In the genomic region with DNA sequence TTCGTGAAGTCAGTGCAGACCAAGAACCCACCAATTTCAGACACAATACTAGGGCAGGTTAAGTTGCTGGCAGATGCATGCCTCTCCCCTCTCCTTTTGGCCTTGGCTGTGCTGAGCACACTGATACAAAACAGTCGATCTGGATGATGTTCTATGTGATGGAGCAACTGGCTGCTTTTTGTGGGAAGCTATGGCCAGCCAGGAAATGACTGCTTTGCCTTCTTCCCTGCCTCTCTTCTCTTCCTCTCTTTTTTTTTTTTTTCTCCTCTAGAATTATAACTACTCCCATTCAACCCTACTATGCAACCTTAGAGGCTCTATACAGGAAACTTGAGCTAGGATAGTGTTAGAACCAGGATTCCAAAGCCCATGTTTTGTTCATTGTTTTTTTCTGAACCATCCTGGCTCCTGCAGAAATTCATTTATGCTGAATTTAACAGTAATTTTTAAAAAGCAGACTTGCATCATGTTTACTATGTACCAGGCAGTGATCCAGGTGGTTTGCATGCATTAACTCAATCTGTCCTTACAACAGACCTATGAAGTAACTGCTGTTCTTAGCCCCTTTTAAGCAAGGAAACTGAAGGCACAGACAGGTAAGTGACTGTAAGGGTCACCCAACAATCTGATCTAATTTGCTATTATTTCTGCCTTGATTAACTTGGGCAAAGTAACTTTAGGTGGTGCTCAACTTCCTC, we compare ENCODE assay signal across 25 cellular contexts.
DNase-seq lines count a peak whose midpoint lies in the region; ATAC-seq, FAIRE-seq and TF ChIP-seq lines count a peak whose summit lies in the region.
"Had no signal": no experiment of that assay in that cellular context is flagged by ENCODE, and none has a peak within 500 bp of the region (broad histone marks: within the 10 kb centered on the region; RNA-seq: fewer than 3 reads in every experiment).

No MANE protein-coding gene starts in this region.

- H3K36me3 ChIP-seq in endothelial cell of umbilical vein (ENCODE audit: control insufficient read depth in 2 of 2, extremely low read depth in 1 of 2, insufficient read depth in 2 of 2, low read length in 2 of 2) (peaks cover 0 to 6% of the 10 kb centered on the region in 2 experiments), tibial artery (no peaks in the 10 kb centered on the region)
- H3K36me3 ChIP-seq: upper lobe of right lung had no signal

- H3K4me1 ChIP-seq in endothelial cell of umbilical vein (ENCODE audit: control insufficient read depth, extremely low read depth, insufficient read depth, low read length) (peaks cover 3% of the 10 kb centered on the region), right cardiac atrium (ENCODE audit: control insufficient read depth, insufficient read depth, low read length) (peaks cover 16% of the 10 kb centered on the region), tibial artery (peaks cover 0 to 65% (median 32%) of the 10 kb centered on the region in 4 donors)

- dilution Hi-C loops in endothelial cell of umbilical vein (cut with MboI; ENCODE audit: extremely low pct_ligation_motif_present, low sequenced_read_pairs), result no loop called here

- DNase-seq in activated naive CD4-positive, alpha-beta T cell treated with anti-CD3 and anti-CD28 coated beads, Interleukin-2, amount 10 ng/mL, durations not matched to agents 7 days and 5 days, result no peak
- no peak for DNase-seq in activated naive CD4-positive, alpha-beta T cell treated with anti-CD3 and anti-CD28 coated beads, Interleukin-2, amount 50 U/mL, for 16 hours
- no peak for DNase-seq in endothelial cell of umbilical vein (ENCODE audit: low read depth, low spot score)
- no peak for DNase-seq in right cardiac atrium
- no peak for DNase-seq in tibial artery
- DNase-seq in mesenteric fat pad (ENCODE audit: low spot score), result no peak
- DNase-seq in hepatic stellate cell (ENCODE audit: low spot score), result no peak
- DNase-seq: activated CD4-positive, alpha-beta T cell treated with anti-CD3 and anti-CD28 coated beads for 48 hours; activated gamma-delta T cell treated with Interleukin-2 at 50 U/mL for 16 hours; activated T-cell treated with anti-CD3 and anti-CD28 coated beads, Interleukin-2, amount 50 U/mL, for 24 hours; amniotic stem cell; CD4-positive, alpha-beta memory T cell; EL; foreskin fibroblast; GOT3; KBM-7; mucosa of descending colon; NCI-H510A treated with DMSO at 0.1 percent for 48 hours; small intestine; stimulated activated CD4-positive, alpha-beta T cell treated with anti-CD3 and anti-CD28 coated beads, Interleukin-2, amount 100 ng/mL, for 24 hours; T-helper 17 cell; upper lobe of right lung had no signal

- no peaks in the 10 kb centered on the region for H3K36me3 Mint-ChIP-seq in activated naive CD4-positive, alpha-beta T cell treated with anti-CD3 and anti-CD28 coated beads, Interleukin-2, amount 10 ng/mL, durations not matched to agents 7 days and 5 days
- H3K36me3 Mint-ChIP-seq: CD4-positive, alpha-beta memory T cell had no signal

- 43% methylated on average over 2 of the region's 2 CpGs for whole genome bisulfite sequencing in right cardiac atrium

- H4K20me1 ChIP-seq in endothelial cell of umbilical vein (replicated peaks; ENCODE audit: control insufficient read depth, extremely low read depth, insufficient read depth, low read length), result peaks cover 2% of the 10 kb centered on the region

- POLR2A ChIA-PET in endothelial cell of umbilical vein (lab: Charles Lee), result no interaction called here

- H3K4me2 ChIP-seq in endothelial cell of umbilical vein (ENCODE audit: insufficient read depth, low read length), result no peak overlapping the region

- H3K27ac ChIP-seq in endothelial cell of umbilical vein (ENCODE audit: insufficient read depth, low read depth, low read length) (no peak overlapping the region), right cardiac atrium (ENCODE audit: low read length) (peak overlapping the region; percentile 85), tibial artery (peak overlapping the region; percentile 32 to 53)
- H3K27ac ChIP-seq: upper lobe of right lung had no signal

- H3K4me3 Mint-ChIP-seq in activated naive CD4-positive, alpha-beta T cell treated with anti-CD3 and anti-CD28 coated beads, Interleukin-2, amount 10 ng/mL, durations not matched to agents 7 days and 5 days, result no peak overlapping the region
- H3K4me3 Mint-ChIP-seq: activated T-cell treated with anti-CD3 and anti-CD28 coated beads, Interleukin-2, amount 50 U/mL, for 24 hours; CD4-positive, alpha-beta memory T cell; T-helper 17 cell had no signal

- no peaks in the 10 kb centered on the region for H3K9me1 ChIP-seq in endothelial cell of umbilical vein (replicated peaks; ENCODE audit: control insufficient read depth, extremely low read depth, insufficient read depth, low read length)

- H2AFZ ChIP-seq in endothelial cell of umbilical vein (ENCODE audit: low read depth, low read length), result no peak overlapping the region

- H3K9me3 ChIP-seq in endothelial cell of umbilical vein (replicated peaks; ENCODE audit: control insufficient read depth, insufficient read depth, low read length) (no peaks in the 10 kb centered on the region), right cardiac atrium (ENCODE audit: control insufficient read depth, low read length) (no peaks in the 10 kb centered on the region), tibial artery (no peaks in the 10 kb centered on the region)
- H3K9me3 ChIP-seq: mucosa of descending colon, upper lobe of right lung had no signal

- CTCF ChIA-PET in activated naive CD4-positive, alpha-beta T cell treated with anti-CD3 and anti-CD28 coated beads, Interleukin-2, amount 10 ng/mL, durations not matched to agents 7 days and 5 days (lab: Charles Lee), result no interaction called here
- CTCF ChIA-PET in endothelial cell of umbilical vein (lab: Charles Lee), result interaction anchor here (1.3 to 2.3 kb wide), 2 partner anchors 14 to 25 kb away, joined by 4 to 13 read pairs; no protein-coding TSS in a partner anchor

- H3K27me3 Mint-ChIP-seq in activated naive CD4-positive, alpha-beta T cell treated with anti-CD3 and anti-CD28 coated beads, Interleukin-2, amount 10 ng/mL, durations not matched to agents 7 days and 5 days, result peaks cover 15% of the 10 kb centered on the region

- ATAC-seq in right cardiac atrium, result peak in 1 of 2 donors; percentile 21
- ATAC-seq in HG03565 (IDR thresholded peaks at IDR 0.05; ENCODE audit: unreplicated experiment), result no peak
- ATAC-seq: mucosa of descending colon, T-helper 17 cell, upper lobe of right lung had no signal

- H3K79me2 ChIP-seq in endothelial cell of umbilical vein (ENCODE audit: control insufficient read depth, insufficient read depth, low read length), result peaks cover 4% of the 10 kb centered on the region

- no peaks in the 10 kb centered on the region for H3K4me1 Mint-ChIP-seq in activated naive CD4-positive, alpha-beta T cell treated with anti-CD3 and anti-CD28 coated beads, Interleukin-2, amount 10 ng/mL, durations not matched to agents 7 days and 5 days

- TF ChIP-seq POLR2A in endothelial cell of umbilical vein (IDR thresholded peaks at IDR 0.05; ENCODE audit: low read depth, low read length), result no peak

- TF ChIP-seq CTCF in endothelial cell of umbilical vein (IDR thresholded peaks at IDR 0.05; ENCODE audit: extremely low read depth in 1 of 2, insufficient read depth in 1 of 2, low read depth in 1 of 2, low read length in 2 of 2) (no peak), tibial artery (IDR thresholded peaks at IDR 0.05) (no peak)

- H3K4me3 ChIP-seq in endothelial cell of umbilical vein (replicated peaks in 1 of 3; ENCODE audit: insufficient read depth in 1 of 3, low read depth in 1 of 3, low read length in 3 of 3) (no peak overlapping the region), right cardiac atrium (ENCODE audit: low read length) (no peak overlapping the region), tibial artery (no peak overlapping the region)
- H3K4me3 ChIP-seq: mucosa of descending colon, upper lobe of right lung had no signal

- intact Hi-C loops in endothelial cell of umbilical vein (cut with micrococcal nuclease), result no loop called here
- intact Hi-C loops in right cardiac atrium (cut with DNase I), result no loop called here
- intact Hi-C loops in tibial artery (cut with DNase I; ENCODE audit: low total_unique reads), result no loop called here

- H3K9me3 Mint-ChIP-seq in activated naive CD4-positive, alpha-beta T cell treated with anti-CD3 and anti-CD28 coated beads, Interleukin-2, amount 10 ng/mL, durations not matched to agents 7 days and 5 days, result no peaks in the 10 kb centered on the region
- H3K9me3 Mint-ChIP-seq: activated T-cell treated with anti-CD3 and anti-CD28 coated beads, Interleukin-2, amount 50 U/mL, for 24 hours; CD4-positive, alpha-beta memory T cell; immature natural killer cell had no signal

- BruUV-seq in endothelial cell of umbilical vein (replicated peaks; lab: Mats Ljungman, UMichigan), result no TSS peak

- peak; percentile 48 for FAIRE-seq in endothelial cell of umbilical vein (lab: Jason Lieb, UNC)
- FAIRE-seq: GM19239, small intestine had no signal

- H3K27ac Mint-ChIP-seq in activated naive CD4-positive, alpha-beta T cell treated with anti-CD3 and anti-CD28 coated beads, Interleukin-2, amount 10 ng/mL, durations not matched to agents 7 days and 5 days, result peak overlapping the region; percentile 6
- H3K27ac Mint-ChIP-seq: activated T-cell treated with anti-CD3 and anti-CD28 coated beads, Interleukin-2, amount 50 U/mL, for 24 hours; CD4-positive, alpha-beta memory T cell; T-helper 17 cell had no signal

- H3K27me3 ChIP-seq in endothelial cell of umbilical vein (ENCODE audit: control insufficient read depth in 2 of 2, insufficient read depth in 2 of 2, low read length in 2 of 2) (no peaks in the 10 kb centered on the region), right cardiac atrium (ENCODE audit: control insufficient read depth, insufficient read depth) (no peaks in the 10 kb centered on the region), tibial artery (no peaks in the 10 kb centered on the region)
- H3K27me3 ChIP-seq: upper lobe of right lung had no signal

- no peak overlapping the region for H3K9ac ChIP-seq in endothelial cell of umbilical vein (replicated peaks; ENCODE audit: extremely low read depth, insufficient read depth, low read length)

TF ChIP-seq in endothelial cell of umbilical vein, 7 proteins besides CTCF, POLR2A, EP300 and RAD21:
- TF ChIP-seq JUN (IDR thresholded peaks at IDR 0.05; ENCODE audit: borderline replicate concordance, insufficient read depth, insufficient read length, low read depth) (no peak), MYC (IDR thresholded peaks at IDR 0.05; ENCODE audit: low read depth, low read length) (no peak), POLR2AphosphoS5 (IDR thresholded peaks at IDR 0.05; ENCODE audit: insufficient read depth, low read depth, low read length) (no peak), EZH2 (IDR thresholded peaks at IDR 0.05; ENCODE audit: borderline replicate concordance, low read depth, low read length, severe bottlenecking) (no peak), GATA2 (IDR thresholded peaks at IDR 0.05; ENCODE audit: insufficient read depth, insufficient read length, low read depth, low read length) (no peak), FOS (IDR thresholded peaks at IDR 0.05; ENCODE audit: borderline replicate concordance, insufficient read depth, low read length) (no peak)
- TF ChIP-seq, protein P1, sequence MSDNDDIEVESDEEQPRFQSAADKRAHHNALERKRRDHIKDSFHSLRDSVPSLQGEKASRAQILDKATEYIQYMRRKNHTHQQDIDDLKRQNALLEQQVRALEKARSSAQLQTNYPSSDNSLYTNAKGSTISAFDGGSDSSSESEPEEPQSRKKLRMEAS (IDR thresholded peaks at IDR 0.05; ENCODE audit: insufficient read depth, insufficient read length), result no peak
